Comparison of ENCODE assay signal across 7 cellular contexts in genomic region chr2:143284087-143284675, GRCh38.
DNase-seq lines count a peak whose midpoint lies in the region; ATAC-seq and TF ChIP-seq lines count a peak whose summit lies in the region.

No MANE protein-coding gene starts in this region.

- peak; percentile 12 for DNase-seq in COLO829 (ENCODE audit: low spot score)
- DNase-seq in SKM-1 (lab: John Stamatoyannopoulos, UW; ENCODE audit: unreplicated experiment): peak; percentile 13
- peak in 2 of 3 experiments; percentile 16 to 21 for DNase-seq in effector memory CD8-positive, alpha-beta T cell
- no peak for DNase-seq in sciatic nerve (ENCODE audit: low spot score)

- H3K4me3 Mint-ChIP-seq in effector memory CD8-positive, alpha-beta T cell: no peak overlapping the region

- H3K36me3 ChIP-seq in neutrophil: no peaks in the 10 kb centered on the region

- H3K36me3 Mint-ChIP-seq in effector memory CD8-positive, alpha-beta T cell (ENCODE audit: insufficient read depth): peaks cover 12% of the 10 kb centered on the region

- H3K9me3 Mint-ChIP-seq in effector memory CD8-positive, alpha-beta T cell: no peaks in the 10 kb centered on the region

- H3K4me1 ChIP-seq in neutrophil (ENCODE audit: control insufficient read depth in 1 of 2, insufficient read depth in 1 of 2, low read depth in 1 of 2, low read length in 1 of 2): peaks cover 18 to 31% of the 10 kb centered on the region in 2 experiments

- H3K4me1 Mint-ChIP-seq in effector memory CD8-positive, alpha-beta T cell (ENCODE audit: low read depth in 2 of 2): peaks cover 36 to 49% of the 10 kb centered on the region in 2 donors

- H3K4me3 ChIP-seq in neutrophil (ENCODE audit: low read depth in 1 of 2, low read length in 1 of 2): no peak overlapping the region

- peak; percentile 66 for ATAC-seq in GM18517 (IDR thresholded peaks at IDR 0.05; ENCODE audit: unreplicated experiment)
- peak; percentile 80 for ATAC-seq in HG03432 (IDR thresholded peaks at IDR 0.05; ENCODE audit: unreplicated experiment)
- peak; percentile 86 for ATAC-seq in effector memory CD8-positive, alpha-beta T cell (replicated peaks)
- ATAC-seq in sciatic nerve: no peak

- no peak overlapping the region for H3K27ac ChIP-seq in neutrophil

- H3K9me3 ChIP-seq in neutrophil: no peaks in the 10 kb centered on the region

- no peaks in the 10 kb centered on the region for H3K27me3 ChIP-seq in neutrophil

- H3K27ac Mint-ChIP-seq in effector memory CD8-positive, alpha-beta T cell: peak overlapping the region in 1 of 2 donors; percentile 47

- intact Hi-C loops in sciatic nerve (cut with DNase I): no loop called here

- H3K27me3 Mint-ChIP-seq in effector memory CD8-positive, alpha-beta T cell: no peaks in the 10 kb centered on the region

- TF ChIP-seq CTCF in neutrophil (IDR thresholded peaks at IDR 0.05): peak; percentile 70
